Comparison of ENCODE assay signal across 34 cellular contexts in the genomic region with DNA sequence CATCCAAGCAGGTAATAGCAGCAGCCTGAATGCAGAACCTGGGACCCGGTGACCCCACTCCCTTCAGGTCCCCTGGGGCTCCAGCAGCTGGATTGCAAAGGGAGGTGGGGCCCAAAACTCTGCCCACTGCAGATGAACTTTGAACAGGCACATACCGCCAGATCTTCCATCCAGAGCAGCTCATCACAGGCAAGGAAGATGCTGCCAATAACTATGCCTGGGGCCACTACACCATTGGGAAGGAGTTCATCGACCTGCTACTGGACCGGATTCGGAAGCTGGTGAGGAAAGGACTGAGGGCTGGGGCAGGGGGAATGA. TPM values are rescaled to one million over a fixed set of nuclear protein-coding genes. Genes with fewer than 3 reads are reported as not detected.
"Had no signal": no experiment of that assay in that cellular context is flagged by ENCODE, and none has a peak within 500 bp of the region (broad histone marks: within the 10 kb centered on the region; RNA-seq: fewer than 3 reads in every experiment).

No MANE protein-coding gene starts in this region.

- FAIRE-seq: TTC549 had no signal

- H3K9me3 ChIP-seq: adrenal gland, esophagus muscularis mucosa, heart right ventricle, psoas muscle, suprapubic skin, tibial artery had no signal

- H3K4me1 ChIP-seq: psoas muscle had no signal

- H3K4me3 ChIP-seq: adrenal gland, esophagus muscularis mucosa, heart right ventricle, psoas muscle, smooth muscle cell, suprapubic skin, tibial artery had no signal

- H3K27me3 ChIP-seq: adrenal gland, esophagus muscularis mucosa, foreskin keratinocyte, heart right ventricle, suprapubic skin, tibial artery had no signal

- H3K9ac ChIP-seq: parathyroid adenoma had no signal

- ATAC-seq: activated CD4-positive, CD25-positive, alpha-beta regulatory T cell treated with anti-CD3 and anti-CD28 coated beads, Interleukin-2, amount 50 U/mL, for 24 hours; foreskin keratinocyte; psoas muscle had no signal

- H3K27ac ChIP-seq: esophagus muscularis mucosa, foreskin keratinocyte, parathyroid adenoma, psoas muscle, suprapubic skin, tibial artery, VCaP had no signal

- H3K36me3 ChIP-seq: adrenal gland, esophagus muscularis mucosa, heart right ventricle, suprapubic skin, tibial artery had no signal

- DNase-seq: activated CD4-positive, alpha-beta memory T cell treated with anti-CD3 and anti-CD28 coated beads for 36 hours; activated CD4-positive, alpha-beta T cell treated with anti-CD3 and anti-CD28 coated beads, Interleukin-2, amount 10 ng/mL, durations not matched to agents 24 days and 14 days; activated CD8-positive, alpha-beta memory T cell treated with anti-CD3 and anti-CD28 coated beads, Interleukin-2, amount 50 U/mL, for 4 hours; activated effector memory CD4-positive, alpha-beta T cell treated with anti-CD3 and anti-CD28 coated beads, Interleukin-2, amount 50 U/mL, for 16 hours; activated naive CD4-positive, alpha-beta T cell treated with anti-CD3 and anti-CD28 coated beads for 36 hours; activated naive CD8-positive, alpha-beta T cell treated with anti-CD3 and anti-CD28 coated beads for 36 hours; activated T-cell treated with anti-CD3 and anti-CD28 coated beads, Interleukin-2, amount 50 U/mL, for 1 hour; endodermal cell; heart right ventricle; naive B cell; occipital lobe; psoas muscle; stimulated activated CD4-positive, alpha-beta T cell treated with anti-CD3 and anti-CD28 coated beads, Interleukin-1b, Interleukin-23, amount 100 ng/mL, for 48 hours; stimulated activated CD4-positive, alpha-beta T cell treated with anti-CD3 and anti-CD28 coated beads, Interleukin-4, amount 100 ng/mL, for 4 hours; stimulated activated CD8-positive, alpha-beta memory T cell treated with anti-CD3 and anti-CD28 coated beads, Interleukin-4, amount 100 ng/mL, for 48 hours; stimulated activated naive CD4-positive, alpha-beta T cell; T-helper 9 cell; tibial artery had no signal

RNA-seq across cellular contexts. Expression of a gene that starts 17.0 kb away (rescaled TPM):
- total RNA-seq: activated CD4-positive, alpha-beta memory T cell treated with anti-CD3 and anti-CD28 coated beads for 36 hours; activated CD4-positive, alpha-beta T cell treated with anti-CD3 and anti-CD28 coated beads, Interleukin-2, amount 10 ng/mL, durations not matched to agents 24 days and 14 days; activated CD8-positive, alpha-beta memory T cell treated with anti-CD3 and anti-CD28 coated beads for 36 hours; activated naive CD4-positive, alpha-beta T cell treated with anti-CD3 and anti-CD28 coated beads for 36 hours; activated naive CD8-positive, alpha-beta T cell treated with anti-CD3 and anti-CD28 coated beads for 36 hours; activated T-helper 1 cell treated with anti-CD3 and anti-CD28 coated beads, Interleukin-12 subunit alpha, Interleukin-12 subunit beta, Interleukin-2, Interleukin-4 antibody, amounts not matched to agents 30 ng/mL and 10 ng/mL and 1 ng/mL, durations not matched to agents 14 hours and 24 hours and 36 hours; aorta; endodermal cell; esophagus muscularis mucosa; foreskin keratinocyte; heart right ventricle; left ventricle myocardium superior; mesothelial cell of epicardium; neural crest cell; occipital lobe; psoas muscle; smooth muscle cell; suprapubic skin; ureter had no signal
- polyA plus RNA-seq: heart right ventricle, smooth muscle cell had no signal
